1 cellular context compared by ENCODE assay signal in the genomic region with DNA sequence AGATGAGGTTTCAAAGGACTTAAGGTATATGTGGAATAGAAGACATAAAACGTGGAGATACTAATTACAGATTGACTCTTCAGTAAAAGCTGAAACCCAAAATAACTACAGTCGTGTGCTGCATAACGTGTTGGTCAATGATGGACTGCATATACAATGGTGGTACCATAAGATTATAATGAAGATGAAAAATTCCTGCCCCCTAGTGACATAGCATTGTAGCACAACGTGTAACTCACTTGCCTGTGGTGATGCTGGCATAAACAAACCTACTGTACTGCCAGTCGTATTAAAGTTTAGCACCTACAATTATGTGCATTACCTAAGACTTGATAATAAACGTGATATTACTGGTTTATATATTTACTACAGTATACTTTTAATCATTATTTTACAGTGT.
TF ChIP-seq lines count a peak whose summit lies in the region.

No MANE protein-coding gene starts in this region.

TF ChIP-seq in SK-N-SH, 30 proteins besides CTCF, POLR2A, EP300 and RAD21 (continued from another document):
- TF ChIP-seq, protein P1, sequence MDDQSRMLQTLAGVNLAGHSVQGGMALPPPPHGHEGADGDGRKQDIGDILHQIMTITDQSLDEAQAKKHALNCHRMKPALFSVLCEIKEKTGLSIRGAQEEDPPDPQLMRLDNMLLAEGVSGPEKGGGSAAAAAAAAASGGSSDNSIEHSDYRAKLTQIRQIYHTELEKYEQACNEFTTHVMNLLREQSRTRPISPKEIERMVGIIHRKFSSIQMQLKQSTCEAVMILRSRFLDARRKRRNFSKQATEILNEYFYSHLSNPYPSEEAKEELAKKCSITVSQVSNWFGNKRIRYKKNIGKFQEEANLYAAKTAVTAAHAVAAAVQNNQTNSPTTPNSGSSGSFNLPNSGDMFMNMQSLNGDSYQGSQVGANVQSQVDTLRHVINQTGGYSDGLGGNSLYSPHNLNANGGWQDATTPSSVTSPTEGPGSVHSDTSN (IDR thresholded peaks at IDR 0.05) = no peak
- no peak for TF ChIP-seq MXI1 (IDR thresholded peaks at IDR 0.05; ENCODE audit: low read depth, low read length)
- TF ChIP-seq FOXM1 (IDR thresholded peaks at IDR 0.05; ENCODE audit: low read depth) = no peak
- TF ChIP-seq YY1 (IDR thresholded peaks at IDR 0.05; ENCODE audit: low read depth) = no peak
- TF ChIP-seq MAX (IDR thresholded peaks at IDR 0.05; ENCODE audit: low read depth) = no peak
TF ChIP-seq in SK-N-SH: peak in this region for 0.
